Comparison of ENCODE assay signal across 15 cellular contexts in the genomic region with DNA sequence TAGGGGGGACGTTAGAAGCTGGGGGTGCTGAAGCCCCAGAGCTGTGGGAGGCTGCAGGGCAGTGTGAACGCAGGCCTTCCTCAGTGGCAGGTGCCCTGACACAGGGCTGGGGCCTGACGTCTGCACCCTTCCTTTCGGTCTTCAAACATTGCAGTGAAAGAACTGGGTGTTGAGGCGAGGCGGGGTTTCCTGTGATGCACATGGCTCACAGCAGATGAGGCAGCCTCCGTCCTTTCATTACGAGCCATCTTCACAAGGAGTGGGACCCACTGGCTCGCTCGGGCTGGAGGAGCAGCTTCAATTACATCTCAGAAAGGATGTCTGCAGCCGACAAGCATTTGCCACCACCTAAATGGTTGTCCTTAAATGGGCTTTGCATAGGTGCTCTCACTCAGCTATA.
"Had no signal": no experiment of that assay in that cellular context is flagged by ENCODE, and none has a peak within 500 bp of the region (broad histone marks: within the 10 kb centered on the region; RNA-seq: fewer than 3 reads in every experiment).

No MANE protein-coding gene starts in this region.

- H3K4me3 Mint-ChIP-seq: stimulated activated naive B cell treated with anti-CD40 and anti-IgM and Interleukin-4, amounts not matched to agents 10 μg/mL and 1 μg/mL and 100 μg/mL, for 72 hours; T-helper 1 cell treated with Interleukin-12 subunit alpha and Interleukin-12 subunit beta and Interleukin-4 antibody, amounts not matched to agents 30 μg/mL and 1 μg/mL, for 36 hours had no signal

- H3K9me3 ChIP-seq: vagina had no signal

- H3K4me1 ChIP-seq: foreskin keratinocyte, tibial nerve had no signal

- DNase-seq: activated CD4-positive, alpha-beta T cell treated with anti-CD3 and anti-CD28 coated beads, Interleukin-2, amount 50 U/mL, for 1 hour; amniotic stem cell; caudate nucleus; foreskin keratinocyte; glutamatergic neuron; hypothalamus; kidney glomerular epithelial cell; SIG-M5; stimulated activated CD4-positive, alpha-beta T cell treated with anti-CD3 and anti-CD28 coated beads, Interleukin-12 subunit alpha, Interleukin-12 subunit beta, amount 100 ng/mL, for 4 hours; stimulated activated naive B cell treated with anti-CD40 and anti-IgM and Interleukin-4, amounts not matched to agents 10 μg/mL and 1 μg/mL and 100 μg/mL, for 72 hours; substantia nigra had no signal

- H3K27me3 Mint-ChIP-seq: stimulated activated naive B cell treated with anti-CD40 and anti-IgM and Interleukin-4, amounts not matched to agents 10 μg/mL and 1 μg/mL and 100 μg/mL, for 72 hours had no signal

- H3K27ac Mint-ChIP-seq: stimulated activated naive B cell treated with anti-CD40 and anti-IgM and Interleukin-4, amounts not matched to agents 10 μg/mL and 1 μg/mL and 100 μg/mL, for 72 hours; T-helper 1 cell treated with Interleukin-12 subunit alpha and Interleukin-12 subunit beta and Interleukin-4 antibody, amounts not matched to agents 30 μg/mL and 1 μg/mL, for 36 hours had no signal

- H3K4me3 ChIP-seq: coronary artery, tibial nerve, vagina had no signal

- H3K27ac ChIP-seq: coronary artery, foreskin keratinocyte, tibial nerve, vagina had no signal

- H3K27me3 ChIP-seq: tibial nerve, vagina had no signal

- ATAC-seq: foreskin keratinocyte; stimulated activated naive B cell treated with anti-CD40 and anti-IgM and Interleukin-4, amounts not matched to agents 10 μg/mL and 1 μg/mL and 100 μg/mL, for 72 hours had no signal

- H3K36me3 ChIP-seq: tibial nerve, vagina had no signal
